4 cellular contexts compared by ENCODE assay signal in genomic region chr15:30502904-30503781, GRCh38. TPM values are rescaled to one million over a fixed set of nuclear protein-coding genes. Genes with fewer than 3 reads are reported as not detected.
"Had no signal": no experiment of that assay in that cellular context is flagged by ENCODE, and none has a peak within 500 bp of the region (broad histone marks: within the 10 kb centered on the region; RNA-seq: fewer than 3 reads in every experiment).

No MANE protein-coding gene starts in this region.

RNA-seq across cellular contexts. Expression of gene GOLGA8Q, which starts 48.7 kb away (rescaled TPM):
- total RNA-seq: HT-29, PC-9, RPMI7951, SJCRH30 had no signal
